In the genomic region with DNA sequence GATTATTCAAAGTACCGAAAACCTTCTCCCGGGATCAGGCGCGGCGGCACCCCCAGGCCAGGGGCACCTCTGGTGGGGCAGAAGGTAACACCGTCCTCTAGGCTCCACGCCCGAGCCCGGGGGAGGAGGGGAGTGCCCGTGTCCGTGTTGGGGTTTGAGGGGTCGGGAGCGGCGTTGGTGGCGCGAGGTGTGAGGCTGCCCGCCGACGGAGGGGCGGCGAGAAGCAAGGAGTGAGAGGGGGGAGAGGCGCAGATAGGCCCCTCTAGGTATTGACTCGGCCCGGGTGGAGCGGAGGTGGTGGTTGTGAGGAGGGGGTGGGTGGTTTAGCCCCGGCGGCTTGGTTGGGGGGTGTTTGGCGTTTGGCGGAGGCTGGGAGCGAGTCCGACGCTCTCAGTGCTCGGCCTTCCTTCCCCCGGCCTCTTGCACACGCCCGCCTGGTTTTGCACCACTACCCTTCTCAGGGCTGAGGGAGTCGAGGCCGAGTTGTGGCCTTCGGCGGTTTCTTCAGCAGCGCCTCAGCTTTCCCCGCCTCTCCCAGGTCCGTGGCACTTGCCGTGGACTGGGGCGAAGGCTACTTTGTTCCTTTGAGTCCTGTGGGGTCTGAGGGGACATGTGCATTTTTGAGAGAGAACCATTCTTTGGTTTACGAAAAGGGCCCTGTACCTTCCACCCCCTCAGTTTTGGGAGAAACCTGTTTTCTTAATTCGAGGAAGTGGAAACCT, we compare ENCODE assay signal across 8 cellular contexts. TPM values are rescaled to one million over a fixed set of nuclear protein-coding genes. Genes with fewer than 3 reads are reported as not detected.
DNase-seq lines count a peak whose midpoint lies in the region; ATAC-seq and TF ChIP-seq lines count a peak whose summit lies in the region.

No MANE protein-coding gene starts in this region.

- H3K27ac ChIP-seq in KMS-11, result peak overlapping the region; percentile 99

- peak overlapping the region; percentile 94 to 95 (median 94) for H3K4me3 Mint-ChIP-seq in nephron

- H2AFZ ChIP-seq in KMS-11 (ENCODE audit: low read depth), result peak overlapping the region; percentile 53; the same call in 1 of the 2 replicates

- POLR2A ChIA-PET in BJ (lab: Charles Lee), result interaction anchor here (0.6 kb wide), 3 partner anchors 45 to 813 kb away, joined by 5 to 12 read pairs (median 7); no protein-coding TSS in a partner anchor

- peak overlapping the region; percentile 98 for H3K4me3 ChIP-seq in BJ (ENCODE audit: low read depth, low read length)
- no peak overlapping the region for H3K4me3 ChIP-seq in KMS-11 (IDR thresholded peaks at IDR 0.05; ENCODE audit: insufficient read depth, low read depth, low read length)
- peak overlapping the region; percentile 92 for H3K4me3 ChIP-seq in fibroblast of mammary gland (ENCODE audit: control insufficient read depth, low read depth, low read length)

- H3K4me1 ChIP-seq in KMS-11 (ENCODE audit: low read depth, poor library complexity, severe bottlenecking), result peaks cover 26% of the 10 kb centered on the region

- CTCF ChIA-PET in BJ (lab: Yijun Ruan, JAX), result interaction anchor here (1.0 to 1.1 kb wide), 2 partner anchors 36 to 258 kb away, joined by 3 to 4 read pairs; no protein-coding TSS in a partner anchor

- peak overlapping the region; percentile 99 for H3K9ac ChIP-seq in KMS-11

- H4K20me1 ChIP-seq in KMS-11 (ENCODE audit: insufficient read depth), result peaks cover 24% of the 10 kb centered on the region

- H3K4me2 ChIP-seq in KMS-11, result peak overlapping the region; percentile 72

- peaks cover 55% of the 10 kb centered on the region for H3K79me2 ChIP-seq in KMS-11 (ENCODE audit: insufficient read depth, low read depth)

- peaks cover 29% of the 10 kb centered on the region for H3K36me3 Mint-ChIP-seq in nephron (ENCODE audit: low read depth)

- H3K27ac Mint-ChIP-seq in nephron, result peak overlapping the region; percentile 93 to 100 (median 96)

- H3K27me3 ChIP-seq in BJ (ENCODE audit: control insufficient read depth, insufficient read depth, low read length) (no peaks in the 10 kb centered on the region), KMS-11 (ENCODE audit: insufficient read depth, low read depth) (no peaks in the 10 kb centered on the region)

- H3K27me3 Mint-ChIP-seq in nephron (ENCODE audit: low read depth), result no peaks in the 10 kb centered on the region

- peaks cover 46% of the 10 kb centered on the region for H3K4me1 Mint-ChIP-seq in nephron

- H3K36me3 ChIP-seq in BJ (ENCODE audit: control insufficient read depth, insufficient read depth, low read length) (no peaks in the 10 kb centered on the region), KMS-11 (ENCODE audit: insufficient read depth) (peaks cover 15% of the 10 kb centered on the region)

- DNase-seq in BJ (ENCODE audit: low read depth) (no peak), fibroblast of mammary gland (ENCODE audit: low read depth) (no peak), NCI-H187 treated with DMSO at 0.1 percent for 48 hours (lab: John Stamatoyannopoulos, UW) (no peak), NCI-H774 (lab: John Stamatoyannopoulos, UW) (no peak)
- peak; percentile 74 for DNase-seq in activated CD8-positive, alpha-beta memory T cell treated with anti-CD3 and anti-CD28 coated beads, Interleukin-2, amount 50 U/mL, for 48 hours

- ATAC-seq in GM19035 (IDR thresholded peaks at IDR 0.05; ENCODE audit: unreplicated experiment), result peak; percentile 3

- no peaks in the 10 kb centered on the region for H3K9me3 Mint-ChIP-seq in nephron

- no peak for TF ChIP-seq CTCF in BJ (IDR thresholded peaks at IDR 0.05; ENCODE audit: insufficient read depth, low read depth, low read length)
- no peak for TF ChIP-seq CTCF in KMS-11 (conservative IDR thresholded peaks at IDR 0.05; ENCODE audit: low read depth, low read length)
- TF ChIP-seq CTCF in fibroblast of mammary gland (conservative IDR thresholded peaks at IDR 0.05; ENCODE audit: control insufficient read depth, insufficient read depth, low read depth, low read length), result no peak
- no peak for TF ChIP-seq CTCF in nephron (IDR thresholded peaks at IDR 0.05; ENCODE audit: unreplicated experiment in 3 of 3)

RNA-seq across cellular contexts. Expression of a gene that starts 0.4 kb away (rescaled TPM):
- polyA plus RNA-seq in BJ (2011; rRNA removed), result 13.1 and 34.0 TPM in 2 replicates
- polyA minus RNA-seq in BJ (2011; rRNA and poly(A)+ RNA removed), result 9.9 and 10.6 TPM in 2 replicates
